Comparison of ENCODE assay signal across 9 cellular contexts in the genomic region with DNA sequence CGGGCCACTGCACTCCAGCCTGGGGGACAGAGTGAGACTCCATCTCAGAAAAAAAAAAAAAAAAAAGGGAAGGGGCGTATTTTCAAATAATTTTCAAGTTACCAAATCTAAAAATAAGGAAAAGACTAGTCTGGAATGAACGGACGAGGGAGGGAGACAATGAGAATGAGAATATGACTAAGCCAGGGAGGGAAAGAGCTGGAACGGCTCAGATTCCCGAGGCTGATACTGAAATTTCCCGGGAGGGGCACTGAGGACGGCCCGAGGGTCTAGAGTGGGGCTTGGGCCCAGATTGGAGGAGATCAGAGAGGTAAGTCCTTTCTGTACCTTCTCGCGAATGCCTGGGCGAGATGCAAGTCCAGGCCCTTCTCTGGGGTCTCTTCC. TPM values are rescaled to one million over a fixed set of nuclear protein-coding genes. Genes with fewer than 3 reads are reported as not detected.
DNase-seq lines count a peak whose midpoint lies in the region; ATAC-seq and TF ChIP-seq lines count a peak whose summit lies in the region.
"Had no signal": no experiment of that assay in that cellular context is flagged by ENCODE, and none has a peak within 500 bp of the region (broad histone marks: within the 10 kb centered on the region; RNA-seq: fewer than 3 reads in every experiment).

No MANE protein-coding gene starts in this region.

- H3K4me1 Mint-ChIP-seq in activated T-cell treated with anti-CD3 and anti-CD28 coated beads, Interleukin-2, amount 50 U/mL, for 24 hours (ENCODE audit: low read depth): peaks cover 8% of the 10 kb centered on the region

- H3K27ac Mint-ChIP-seq in activated T-cell treated with anti-CD3 and anti-CD28 coated beads, Interleukin-2, amount 50 U/mL, for 24 hours: no peak overlapping the region

- intact Hi-C loops in lower lobe of right lung (cut with DNase I): loop anchor here (5.0 kb wide), 1 partner anchor 63 kb away; no protein-coding TSS in a partner anchor

- H3K4me3 ChIP-seq in cardiac fibroblast (replicated peaks in 1 of 2; ENCODE audit: low read depth in 2 of 2, low read length in 2 of 2): peak overlapping the region in 1 of 2 donors; percentile 52
- H3K4me3 ChIP-seq in lower lobe of right lung: peak overlapping the region; percentile 49
- peak overlapping the region; percentile 24 to 51 (median 42) for H3K4me3 ChIP-seq in tibial nerve

- H3K9me3 Mint-ChIP-seq in activated T-cell treated with anti-CD3 and anti-CD28 coated beads, Interleukin-2, amount 50 U/mL, for 24 hours: no peaks in the 10 kb centered on the region

- H3K36me3 ChIP-seq in lower lobe of right lung (no peaks in the 10 kb centered on the region), tibial nerve (no peaks in the 10 kb centered on the region)
- H3K36me3 ChIP-seq: BE2C had no signal

- H3K4me3 Mint-ChIP-seq in activated T-cell treated with anti-CD3 and anti-CD28 coated beads, Interleukin-2, amount 50 U/mL, for 24 hours: peak overlapping the region; percentile 74

- TF ChIP-seq EP300 in tibial nerve (IDR thresholded peaks at IDR 0.05): no peak

- H3K27me3 ChIP-seq in lower lobe of right lung (ENCODE audit: low read depth): no peaks in the 10 kb centered on the region
- peaks cover 0 to 2% of the 10 kb centered on the region in 2 donors for H3K27me3 ChIP-seq in tibial nerve
- H3K27me3 ChIP-seq: BE2C had no signal

- H3K27me3 Mint-ChIP-seq in activated T-cell treated with anti-CD3 and anti-CD28 coated beads, Interleukin-2, amount 50 U/mL, for 24 hours: no peaks in the 10 kb centered on the region

- H3K27ac ChIP-seq in lower lobe of right lung: peak overlapping the region; percentile 51
- peak overlapping the region in 3 of 4 donors; percentile 15 to 79 (median 62) for H3K27ac ChIP-seq in tibial nerve

- WGBS in tibial nerve, 2 donors: 23 to 43% methylated on average over 12 of the region's 12 CpGs

- TF ChIP-seq CTCF in cardiac fibroblast (IDR thresholded peaks at IDR 0.05; ENCODE audit: low read depth, low read length): no peak
- no peak for TF ChIP-seq CTCF in lower lobe of right lung (IDR thresholded peaks at IDR 0.05)
- TF ChIP-seq CTCF in tibial nerve (IDR thresholded peaks at IDR 0.05): no peak

- DNase-seq in activated T-cell treated with anti-CD3 and anti-CD28 coated beads, Interleukin-2, amount 50 U/mL, for 24 hours: no peak
- DNase-seq in activated T-cell treated with anti-CD3 and anti-CD28 coated beads for 4 hours: no peak
- DNase-seq in cardiac fibroblast (ENCODE audit: low read depth in 2 of 2): peak; percentile 41 to 69
- no peak for DNase-seq in lower lobe of right lung
- no peak for DNase-seq in tibial nerve (ENCODE audit: low spot score in 2 of 2)
- DNase-seq in NCI-H748 treated with DMSO at 0.1 percent for 48 hours (lab: John Stamatoyannopoulos, UW): no peak

- H3K9me3 ChIP-seq in lower lobe of right lung (no peaks in the 10 kb centered on the region), tibial nerve (no peaks in the 10 kb centered on the region)
- H3K9me3 ChIP-seq: BE2C had no signal

- H3K36me3 Mint-ChIP-seq in activated T-cell treated with anti-CD3 and anti-CD28 coated beads, Interleukin-2, amount 50 U/mL, for 24 hours (ENCODE audit: low read depth): no peaks in the 10 kb centered on the region

- ATAC-seq in lower lobe of right lung (peak; percentile 4 to 6), GM19328 (IDR thresholded peaks at IDR 0.05; ENCODE audit: unreplicated experiment) (no peak), GM18909 (IDR thresholded peaks at IDR 0.05; ENCODE audit: poor library complexity, unreplicated experiment) (no peak)

- no peak for TF ChIP-seq POLR2A in tibial nerve (IDR thresholded peaks at IDR 0.05)

- peaks cover 19% of the 10 kb centered on the region for H3K4me1 ChIP-seq in lower lobe of right lung
- peaks cover 0 to 35% (median 9%) of the 10 kb centered on the region in 4 donors for H3K4me1 ChIP-seq in tibial nerve

RNA-seq across cellular contexts. Expression of a gene that starts 3.4 kb away (rescaled TPM):
- total RNA-seq in lower lobe of right lung: 0.18 TPM
- total RNA-seq in tibial nerve: not detected

RNA-seq across cellular contexts. Expression of a gene that starts 25.0 kb away (rescaled TPM):
- total RNA-seq in lower lobe of right lung (177 TPM), tibial nerve (100 to 1,000 TPM; 165 to 247 (median 223) TPM)

RNA-seq across cellular contexts. Expression of a gene that starts 29.2 kb away (rescaled TPM):
- total RNA-seq in lower lobe of right lung: 108 TPM
- 10 to 100 TPM; 18.1 to 26.4 (median 25.6) TPM for total RNA-seq in tibial nerve

Comparison
In these comparisons a context has a peak if more than half of its experiments do, and no peak if none do; other contexts are left out.
1. DNase-seq: peak in cardiac fibroblast (2 of 2); none in activated T-cell treated with anti-CD3 and anti-CD28 coated beads, Interleukin-2, amount 50 U/mL, for 24 hours (single experiment), activated T-cell treated with anti-CD3 and anti-CD28 coated beads for 4 hours (single experiment), lower lobe of right lung (single experiment), tibial nerve (0 of 2) and NCI-H748 treated with DMSO at 0.1 percent for 48 hours (single experiment).
2. ATAC-seq: peak in lower lobe of right lung (2 of 2); none in GM19328 (single experiment) and GM18909 (single experiment).